Comparison of ENCODE assay signal across 16 cellular contexts in genomic region chr21:38080888-38081287, GRCh38.
DNase-seq lines count a peak whose midpoint lies in the region; ATAC-seq, FAIRE-seq and TF ChIP-seq lines count a peak whose summit lies in the region.
"Had no signal": no experiment of that assay in that cellular context is flagged by ENCODE, and none has a peak within 500 bp of the region (broad histone marks: within the 10 kb centered on the region; RNA-seq: fewer than 3 reads in every experiment).

No MANE protein-coding gene starts in this region.

- H3K79me2 ChIP-seq in H1 (ENCODE audit: control insufficient read depth in 1 of 2, insufficient read depth in 2 of 2, low read length in 2 of 2): no peaks in the 10 kb centered on the region

- H4K20me1 ChIP-seq in IMR-90 (ENCODE audit: insufficient read depth, low read length): no peaks in the 10 kb centered on the region
- no peaks in the 10 kb centered on the region for H4K20me1 ChIP-seq in H1 (replicated peaks in 1 of 2; ENCODE audit: control insufficient read depth in 1 of 2, insufficient read depth in 2 of 2, low read length in 2 of 2)

- H3K4me2 ChIP-seq in IMR-90 (ENCODE audit: low read depth, low read length): no peak overlapping the region
- no peak overlapping the region for H3K4me2 ChIP-seq in H1 (ENCODE audit: insufficient read depth in 1 of 2, low read depth in 2 of 2, low read length in 2 of 2)
- H3K4me2 ChIP-seq: A549 had no signal

- ATAC-seq in IMR-90 (ENCODE audit: low read depth): no peak
- peak; percentile 65 to 68 for ATAC-seq in left cardiac atrium
- peak; percentile 26 for ATAC-seq in stimulated activated memory B cell treated with anti-CD40 and anti-IgM and Interleukin-4, amounts not matched to agents 10 μg/mL and 1 μg/mL and 100 μg/mL, for 72 hours
- ATAC-seq: A549, GM12878, HepG2 had no signal

- no TSS peak for BruUV-seq in IMR-90 (replicated peaks; lab: Mats Ljungman, UMichigan)

- H2AFZ ChIP-seq in IMR-90 (replicated peaks; ENCODE audit: low read length, poor library complexity): peak overlapping the region; percentile 56
- no peak overlapping the region for H2AFZ ChIP-seq in H1 (ENCODE audit: low read length)

- no peak overlapping the region for H2BK5ac ChIP-seq in IMR-90 (ENCODE audit: low read depth, low read length, poor library complexity, severe bottlenecking)
- no peak overlapping the region for H2BK5ac ChIP-seq in H1 (ENCODE audit: low read depth, low read length)

- H2BK120ac ChIP-seq in IMR-90 (ENCODE audit: low read depth, low read length) (no peak overlapping the region), H1 (replicated peaks; ENCODE audit: low read depth, low read length) (no peak overlapping the region)

- peaks cover 1% of the 10 kb centered on the region for H3K9me3 Mint-ChIP-seq in stimulated activated memory B cell treated with anti-CD40 and anti-IgM and Interleukin-4, amounts not matched to agents 10 μg/mL and 1 μg/mL and 100 μg/mL, for 72 hours
- H3K9me3 Mint-ChIP-seq: CD4-positive, alpha-beta memory T cell had no signal

- no peak overlapping the region for H2AK9ac ChIP-seq in IMR-90 (replicated peaks; ENCODE audit: low read depth, low read length, poor library complexity)

- FAIRE-seq in H1 (lab: Jason Lieb, UNC): no peak
- FAIRE-seq: A549, GM12878, GM18507, HepG2, HTR-8/SVneo had no signal

- no peak for DNase-seq in IMR-90
- DNase-seq in H1 (ENCODE audit: low read depth in 1 of 2, low spot score in 2 of 2): no peak
- no peak for DNase-seq in left cardiac atrium
- DNase-seq in dedifferentiated amniotic fluid mesenchymal stem cell (ENCODE audit: extremely low spot score): no peak
- no peak for DNase-seq in hepatic stellate cell (ENCODE audit: low spot score)
- DNase-seq: BE2C; CD4-positive, alpha-beta memory T cell; DMS79; HCEC 1CT had no signal

- no peak overlapping the region for H3K4me3 Mint-ChIP-seq in stimulated activated memory B cell treated with anti-CD40 and anti-IgM and Interleukin-4, amounts not matched to agents 10 μg/mL and 1 μg/mL and 100 μg/mL, for 72 hours
- H3K4me3 Mint-ChIP-seq: CD4-positive, alpha-beta memory T cell had no signal

- intact Hi-C loops in IMR-90 (cut with micrococcal nuclease): no loop called here
- intact Hi-C loops in left cardiac atrium (cut with DNase I): no loop called here

- H3K79me1 ChIP-seq in IMR-90 (ENCODE audit: low read depth in 1 of 2, low read length in 2 of 2) (no peaks in the 10 kb centered on the region), H1 (ENCODE audit: low read depth, low read length) (no peaks in the 10 kb centered on the region; the same call in 1 of the 2 replicates)

- H3K9me1 ChIP-seq in IMR-90 (ENCODE audit: insufficient read depth, low read length): no peaks in the 10 kb centered on the region

- H3K23me2 ChIP-seq in H1 (ENCODE audit: low read depth, low read length): no peaks in the 10 kb centered on the region

- H3K27ac Mint-ChIP-seq in stimulated activated memory B cell treated with anti-CD40 and anti-IgM and Interleukin-4, amounts not matched to agents 10 μg/mL and 1 μg/mL and 100 μg/mL, for 72 hours: no peak overlapping the region
- H3K27ac Mint-ChIP-seq: CD4-positive, alpha-beta memory T cell had no signal

- H3K27me3 ChIP-seq in IMR-90 (ENCODE audit: control insufficient read depth, insufficient read depth, low read length) (peaks cover 9% of the 10 kb centered on the region), H1 (replicated peaks in 1 of 4; ENCODE audit: control insufficient read depth in 3 of 4, extremely low read depth in 1 of 4, insufficient read depth in 3 of 4, low read length in 3 of 4) (no peaks in the 10 kb centered on the region)
- H3K27me3 ChIP-seq: BE2C had no signal

- no peaks in the 10 kb centered on the region for H3K4me1 Mint-ChIP-seq in stimulated activated memory B cell treated with anti-CD40 and anti-IgM and Interleukin-4, amounts not matched to agents 10 μg/mL and 1 μg/mL and 100 μg/mL, for 72 hours
- H3K4me1 Mint-ChIP-seq: CD4-positive, alpha-beta memory T cell had no signal

- no CpG with 5 or more reads among the region's 10 CpGs for WGBS in IMR-90 (ENCODE audit: extremely low coverage in 2 of 2, insufficient read length in 1 of 2), 2 experiments
- WGBS in H1 (ENCODE audit: extremely low coverage in 1 of 2, insufficient coverage in 1 of 2, insufficient read length in 1 of 2, insufficient replicate concordance in 2 of 2, low coverage in 1 of 2, low lambda C conversion rate in 2 of 2, missing lambda C conversion rate in 1 of 2), 2 experiments: 91% methylated on average over 10 of the region's 10 CpGs; no CpG with 5 or more reads in 1 of the 2 experiments

- H4K91ac ChIP-seq in IMR-90 (ENCODE audit: insufficient read depth, low read depth, low read length): no peak overlapping the region
- no peak overlapping the region for H4K91ac ChIP-seq in H1 (replicated peaks; ENCODE audit: insufficient read length, low read length)

- no peak overlapping the region for H3K9ac ChIP-seq in IMR-90 (ENCODE audit: low read depth, low read length)
- H3K9ac ChIP-seq in H1 (replicated peaks in 1 of 4; ENCODE audit: extremely low read depth in 1 of 4, low read depth in 3 of 4, low read length in 3 of 4): no peak overlapping the region

- no peaks in the 10 kb centered on the region for H3K36me3 Mint-ChIP-seq in stimulated activated memory B cell treated with anti-CD40 and anti-IgM and Interleukin-4, amounts not matched to agents 10 μg/mL and 1 μg/mL and 100 μg/mL, for 72 hours
- H3K36me3 Mint-ChIP-seq: CD4-positive, alpha-beta memory T cell had no signal

- no peak overlapping the region for H3K27ac ChIP-seq in IMR-90 (ENCODE audit: insufficient read depth, low read length)
- no peak overlapping the region for H3K27ac ChIP-seq in H1 (ENCODE audit: low read depth, low read length)
- H3K27ac ChIP-seq: C4-2B had no signal

- H2BK20ac ChIP-seq in IMR-90 (ENCODE audit: low read depth, low read length) (no peak overlapping the region), H1 (ENCODE audit: low read length) (no peak overlapping the region)

- no peak for TF ChIP-seq POLR2A in IMR-90 (IDR thresholded peaks at IDR 0.05; ENCODE audit: low read depth, low read length)
- TF ChIP-seq POLR2A in H1 (IDR thresholded peaks at IDR 0.05; ENCODE audit: control extremely low read depth in 1 of 2, low read depth in 2 of 2, low read length in 2 of 2): no peak

- no peaks in the 10 kb centered on the region for H3K36me3 ChIP-seq in IMR-90 (ENCODE audit: control insufficient read depth, insufficient read depth, low read length)
- no peaks in the 10 kb centered on the region for H3K36me3 ChIP-seq in H1 (ENCODE audit: control insufficient read depth in 2 of 4, insufficient read depth in 4 of 4, low read length in 3 of 4)
- H3K36me3 ChIP-seq: BE2C had no signal

- H3K4me1 ChIP-seq in IMR-90 (ENCODE audit: control insufficient read depth, insufficient read depth, low read length) (no peaks in the 10 kb centered on the region), H1 (replicated peaks in 1 of 4; ENCODE audit: control insufficient read depth in 3 of 4, insufficient read depth in 4 of 4, low read length in 3 of 4) (no peaks in the 10 kb centered on the region; a peak in 1 of 7 replicates)
- H3K4me1 ChIP-seq: BE2C had no signal

- dilution Hi-C loops in IMR-90 (cut with HindIII; ENCODE audit: low sequenced_read_pairs, unreplicated experiment): no loop called here

- H4K5ac ChIP-seq in IMR-90 (ENCODE audit: low read depth, low read length): no peak overlapping the region
- H4K5ac ChIP-seq in H1 (ENCODE audit: insufficient read length, low read depth, low read length): no peak overlapping the region

- POLR2A ChIA-PET in IMR-90 (lab: Charles Lee; ENCODE audit: unreplicated experiment): no interaction called here
- POLR2A ChIA-PET in H1 (lab: Charles Lee; ENCODE audit: partially characterized antibody): no interaction called here

- H2AK5ac ChIP-seq in IMR-90 (ENCODE audit: low read depth, low read length) (no peak overlapping the region), H1 (ENCODE audit: low read depth, low read length) (no peak overlapping the region)

- no peak overlapping the region for H3K4ac ChIP-seq in IMR-90 (ENCODE audit: low read depth, low read length)
- H3K4ac ChIP-seq in H1 (replicated peaks; ENCODE audit: insufficient read length, low read depth, low read length): no peak overlapping the region

- TF ChIP-seq EP300 in H1 (IDR thresholded peaks at IDR 0.05; ENCODE audit: borderline replicate concordance in 1 of 2, low read depth in 2 of 2, low read length in 2 of 2): no peak

- no peak overlapping the region for H4K8ac ChIP-seq in IMR-90 (ENCODE audit: low read depth in 2 of 2, low read length in 2 of 2)
- H4K8ac ChIP-seq in H1 (ENCODE audit: extremely low read depth, insufficient read depth, low read length): peak overlapping the region; percentile 36; the same call in 1 of the 2 replicates

- H3K18ac ChIP-seq in IMR-90 (ENCODE audit: low read depth, low read length): no peak overlapping the region
- no peak overlapping the region; the same call in 1 of the 2 replicates for H3K18ac ChIP-seq in H1 (ENCODE audit: extremely low read depth, low read length)

- in situ Hi-C loops in IMR-90 (cut with MboI; ENCODE audit: low sequenced_read_pairs): no loop called here

- no peaks in the 10 kb centered on the region for H3K27me3 Mint-ChIP-seq in stimulated activated memory B cell treated with anti-CD40 and anti-IgM and Interleukin-4, amounts not matched to agents 10 μg/mL and 1 μg/mL and 100 μg/mL, for 72 hours

- TF ChIP-seq RAD21 in IMR-90 (IDR thresholded peaks at IDR 0.05; ENCODE audit: low read length) (no peak), H1 (IDR thresholded peaks at IDR 0.05 in 1 of 2, conservative IDR thresholded peaks at IDR 0.05 in 1 of 2; ENCODE audit: low read depth in 2 of 2, low read length in 2 of 2) (no peak)

- H3K14ac ChIP-seq in IMR-90 (replicated peaks; ENCODE audit: low read depth, low read length) (no peak overlapping the region), H1 (ENCODE audit: insufficient read length) (no peak overlapping the region)

- H3K9me3 ChIP-seq in IMR-90 (ENCODE audit: control insufficient read depth, insufficient read depth, low read length) (no peaks in the 10 kb centered on the region), H1 (ENCODE audit: insufficient read depth in 2 of 2, low read depth in 1 of 2, low read length in 1 of 2) (no peaks in the 10 kb centered on the region)
- H3K9me3 ChIP-seq: A549, BE2C had no signal

- TF ChIP-seq CTCF in IMR-90 (conservative IDR thresholded peaks at IDR 0.05; ENCODE audit: low read depth, low read length): no peak
- no peak for TF ChIP-seq CTCF in H1 (IDR thresholded peaks at IDR 0.05; ENCODE audit: control extremely low read depth in 1 of 3, insufficient read depth in 1 of 3, low read depth in 1 of 3, low read length in 3 of 3)

- CTCF ChIA-PET in IMR-90 (lab: Yijun Ruan, JAX) (interaction anchor here (0.6 kb wide), 1 partner anchor 46 kb away, joined by 3 read pairs; no protein-coding TSS in a partner anchor), H1 (lab: Charles Lee; ENCODE audit: partially characterized antibody) (interaction anchor here (0.6 kb wide), 1 partner anchor 65 kb away, joined by 5 read pairs; no protein-coding TSS in a partner anchor)

- H3K23ac ChIP-seq in IMR-90 (ENCODE audit: low read depth, low read length): no peak overlapping the region
- no peak overlapping the region for H3K23ac ChIP-seq in H1 (ENCODE audit: insufficient read length)

- H2BK15ac ChIP-seq in IMR-90 (ENCODE audit: low read depth, low read length) (no peak overlapping the region), H1 (ENCODE audit: low read length) (no peak overlapping the region)

- no peak overlapping the region for H2BK12ac ChIP-seq in H1 (ENCODE audit: low read depth, low read length)

- no peak overlapping the region for H3K4me3 ChIP-seq in IMR-90 (ENCODE audit: insufficient read depth, low read depth, low read length)
- no peak overlapping the region for H3K4me3 ChIP-seq in H1 (ENCODE audit: extremely low read depth in 1 of 4, insufficient read depth in 2 of 4, low read depth in 3 of 4, low read length in 4 of 4)
- H3K4me3 ChIP-seq: A549, GM12878 had no signal

- H3K56ac ChIP-seq in IMR-90 (ENCODE audit: extremely low read depth, insufficient read depth, low read length): no peak overlapping the region
- H3K56ac ChIP-seq in H1 (replicated peaks; ENCODE audit: insufficient read length, low read depth, low read length): no peak overlapping the region
